In the genomic region with DNA sequence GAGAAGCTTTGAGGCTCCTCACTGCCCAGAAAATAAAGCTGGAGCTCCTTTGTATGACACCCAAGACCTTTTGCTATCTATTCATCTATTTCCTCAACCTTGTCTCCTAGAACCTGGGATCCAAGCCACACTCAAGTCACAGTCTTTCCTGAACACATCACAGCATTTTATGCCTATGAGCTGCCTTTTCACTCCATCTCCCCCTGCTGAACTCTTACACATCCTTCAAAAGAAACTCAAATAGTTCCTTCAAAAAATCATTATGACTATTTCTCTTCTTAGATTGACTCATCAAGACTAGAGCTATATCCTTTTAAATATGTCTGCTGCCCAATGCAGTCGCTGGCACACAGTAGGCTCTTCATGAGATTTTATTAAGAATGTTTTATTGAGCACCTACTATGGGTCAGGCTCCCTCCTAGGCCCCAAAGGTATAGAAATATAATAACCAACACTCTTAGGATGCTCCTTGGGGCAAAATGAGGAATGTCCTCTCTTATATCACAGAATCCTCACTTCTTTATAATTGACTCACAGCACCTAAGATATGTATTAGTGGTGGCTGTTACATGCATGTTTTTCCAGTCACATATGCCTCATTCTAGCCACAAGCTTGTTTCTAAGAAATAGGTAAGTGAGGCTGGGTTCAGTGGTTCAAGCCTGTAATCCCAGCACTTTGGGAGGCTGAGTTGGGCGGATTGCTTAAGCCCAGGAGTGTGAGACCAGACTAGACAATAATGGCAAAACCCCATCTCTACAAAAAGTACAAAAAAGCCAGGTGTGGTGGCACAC, we compare ENCODE assay signal across 15 cellular contexts. TPM values are rescaled to one million over a fixed set of nuclear protein-coding genes. Genes with fewer than 3 reads are reported as not detected.
DNase-seq lines count a peak whose midpoint lies in the region; ATAC-seq and TF ChIP-seq lines count a peak whose summit lies in the region.
"Had no signal": no experiment of that assay in that cellular context is flagged by ENCODE, and none has a peak within 500 bp of the region (broad histone marks: within the 10 kb centered on the region; RNA-seq: fewer than 3 reads in every experiment).

No MANE protein-coding gene starts in this region.

- H3K4me3 ChIP-seq in spleen = no peak overlapping the region
- H3K4me3 ChIP-seq: BLaER1, HAP-1 had no signal

- ATAC-seq in GM19455 (IDR thresholded peaks at IDR 0.05; ENCODE audit: unreplicated experiment) = no peak

- H3K4me1 Mint-ChIP-seq in progenitor cell of endocrine pancreas (ENCODE audit: low read depth) = peaks cover 6% of the 10 kb centered on the region
- H3K4me1 Mint-ChIP-seq: CD4-positive, alpha-beta memory T cell had no signal

- H3K36me3 ChIP-seq in spleen = no peaks in the 10 kb centered on the region
- H3K36me3 ChIP-seq: BLaER1, HAP-1 had no signal

- peak; percentile 9 for DNase-seq in activated CD4-positive, alpha-beta T cell treated with anti-CD3 and anti-CD28 coated beads for 48 hours
- no peak for DNase-seq in activated CD4-positive, alpha-beta T cell treated with anti-CD3 and anti-CD28 coated beads for 1 hour
- DNase-seq in stimulated activated CD4-positive, alpha-beta T cell treated with anti-CD3 and anti-CD28 coated beads, Interleukin-1b, Interleukin-23, amount 100 ng/mL, for 48 hours = peak; percentile 9
- DNase-seq in stimulated activated CD4-positive, alpha-beta T cell treated with anti-CD3 and anti-CD28 coated beads, Interleukin-4, amount 100 ng/mL, for 24 hours = no peak
- DNase-seq in progenitor cell of endocrine pancreas (ENCODE audit: low spot score, unreplicated experiment) (no peak), spleen (no peak)
- DNase-seq: 8988T; CD4-positive, alpha-beta memory T cell; DMS153; DMS79 treated with DMSO at 0.1 percent for 48 hours; GF-D8 had no signal

- H3K9me3 ChIP-seq in spleen = no peaks in the 10 kb centered on the region
- H3K9me3 ChIP-seq: BLaER1 had no signal

- no peak overlapping the region for H3K4me3 Mint-ChIP-seq in progenitor cell of endocrine pancreas (ENCODE audit: low read depth)
- H3K4me3 Mint-ChIP-seq: CD14-positive monocyte; CD4-positive, alpha-beta memory T cell had no signal

- intact Hi-C loops in spleen (cut with DNase I; ENCODE audit: low total_unique reads) = no loop called here

- no peak overlapping the region for H3K27ac ChIP-seq in spleen
- H3K27ac ChIP-seq: BLaER1 had no signal

- no peak for TF ChIP-seq POLR2A in spleen (IDR thresholded peaks at IDR 0.05)

- H3K27me3 ChIP-seq in spleen (replicated peaks in 1 of 7) = peaks cover 0 to 4% (median 0%) of the 10 kb centered on the region in 7 donors
- H3K27me3 ChIP-seq: BLaER1 had no signal

- no peak for TF ChIP-seq CTCF in progenitor cell of endocrine pancreas (IDR thresholded peaks at IDR 0.05; ENCODE audit: unreplicated experiment)
- no peak for TF ChIP-seq CTCF in spleen (IDR thresholded peaks at IDR 0.05 in 8 of 11, conservative IDR thresholded peaks at IDR 0.05 in 3 of 11)

- no peaks in the 10 kb centered on the region for H3K4me1 ChIP-seq in spleen
- H3K4me1 ChIP-seq: BLaER1, HAP-1 had no signal

- H3K27ac Mint-ChIP-seq in progenitor cell of endocrine pancreas = peak overlapping the region; percentile 22
- H3K27ac Mint-ChIP-seq: CD14-positive monocyte; CD4-positive, alpha-beta memory T cell had no signal

- H3K36me3 Mint-ChIP-seq in progenitor cell of endocrine pancreas (ENCODE audit: insufficient read depth) = no peaks in the 10 kb centered on the region
- H3K36me3 Mint-ChIP-seq: CD14-positive monocyte; CD4-positive, alpha-beta memory T cell had no signal

- no peaks in the 10 kb centered on the region for H3K9me3 Mint-ChIP-seq in progenitor cell of endocrine pancreas (ENCODE audit: low read depth)

- 78 to 87% (median 84%) methylated on average over 2 of the region's 2 CpGs for WGBS in spleen, 5 donors

- peaks cover 2% of the 10 kb centered on the region for H3K27me3 Mint-ChIP-seq in progenitor cell of endocrine pancreas

RNA-seq across cellular contexts. Expression of a gene that starts 57.7 kb away (rescaled TPM):
- 76.9 and 77.6 TPM in 2 replicates for total RNA-seq in progenitor cell of endocrine pancreas
- 10 to 100 TPM; 53.4 to 75.8 (median 60.4) TPM for total RNA-seq in spleen
- polyA plus RNA-seq in spleen = 10 to 100 TPM; 49.0 to 57.5 (median 52.7) TPM

Comparison
In these comparisons a context has a peak if more than half of its experiments do, and no peak if none do; other contexts are left out.
1. DNase-seq: peak in activated CD4-positive, alpha-beta T cell treated with anti-CD3 and anti-CD28 coated beads for 48 hours (single experiment) and stimulated activated CD4-positive, alpha-beta T cell treated with anti-CD3 and anti-CD28 coated beads, Interleukin-1b, Interleukin-23, amount 100 ng/mL, for 48 hours (single experiment); none in activated CD4-positive, alpha-beta T cell treated with anti-CD3 and anti-CD28 coated beads for 1 hour (single experiment), stimulated activated CD4-positive, alpha-beta T cell treated with anti-CD3 and anti-CD28 coated beads, Interleukin-4, amount 100 ng/mL, for 24 hours (single experiment), progenitor cell of endocrine pancreas (single experiment) and spleen (single experiment).